ENCODE assay signal across 8 cellular contexts in genomic region chr4:142845293-142846070, GRCh38. TPM values are rescaled to one million over a fixed set of nuclear protein-coding genes. Genes with fewer than 3 reads are reported as not detected.
DNase-seq lines count a peak whose midpoint lies in the region; ATAC-seq and TF ChIP-seq lines count a peak whose summit lies in the region.

No MANE protein-coding gene starts in this region.

- ATAC-seq in sciatic nerve (peak; percentile 53), GM21717 (IDR thresholded peaks at IDR 0.05; ENCODE audit: unreplicated experiment) (no peak)

- H3K27ac ChIP-seq in ACC112 (ENCODE audit: low read depth, low read length) (no peak overlapping the region), right atrium auricular region (peak overlapping the region; percentile 84)

- no peaks in the 10 kb centered on the region for H3K9me3 Mint-ChIP-seq in HFFc6
- H3K9me3 Mint-ChIP-seq in activated naive CD4-positive, alpha-beta T cell treated with anti-CD3 and anti-CD28 coated beads, Interleukin-2, amount 10 ng/mL, durations not matched to agents 7 days and 5 days, result no peaks in the 10 kb centered on the region

- H3K4me1 ChIP-seq in ACC112 (ENCODE audit: control insufficient read depth, insufficient read depth, low read length, unreplicated experiment), result no peaks in the 10 kb centered on the region
- H3K4me1 ChIP-seq in right atrium auricular region, result peaks cover 0 to 23% of the 10 kb centered on the region in 2 donors

- H3K79me2 ChIP-seq in ACC112 (ENCODE audit: control insufficient read depth, insufficient read depth, low read length, unreplicated experiment), result no peaks in the 10 kb centered on the region

- H3K36me3 ChIP-seq in ACC112 (ENCODE audit: insufficient read depth, low read length) (no peaks in the 10 kb centered on the region), right atrium auricular region (no peaks in the 10 kb centered on the region)

- no peak for TF ChIP-seq CTCF in HFFc6 (IDR thresholded peaks at IDR 0.05)
- no peak for TF ChIP-seq CTCF in right atrium auricular region (IDR thresholded peaks at IDR 0.05)

- peak overlapping the region; percentile 92 for H3K4me3 ChIP-seq in ACC112 (ENCODE audit: low read depth, low read length)
- peak overlapping the region; percentile 52 to 63 for H3K4me3 ChIP-seq in right atrium auricular region

- DNase-seq in HFFc6 (no peak), right atrium auricular region (ENCODE audit: low spot score) (no peak), sciatic nerve (ENCODE audit: low spot score) (peak; percentile 59), RPMI8226 (no peak), GDM1 (lab: John Stamatoyannopoulos, UW) (no peak)
- peak; percentile 30 for DNase-seq in activated naive CD4-positive, alpha-beta T cell treated with anti-CD3 and anti-CD28 coated beads, Interleukin-2, amount 10 ng/mL, durations not matched to agents 7 days and 5 days

- intact Hi-C loops in sciatic nerve (cut with DNase I), result no loop called here

- H3K27ac Mint-ChIP-seq in HFFc6, result peak overlapping the region; percentile 81
- H3K27ac Mint-ChIP-seq in activated naive CD4-positive, alpha-beta T cell treated with anti-CD3 and anti-CD28 coated beads, Interleukin-2, amount 10 ng/mL, durations not matched to agents 7 days and 5 days, result peak overlapping the region; percentile 59

- peaks cover 10% of the 10 kb centered on the region for H3K27me3 ChIP-seq in ACC112 (ENCODE audit: insufficient read depth, low read length)
- no peaks in the 10 kb centered on the region for H3K27me3 ChIP-seq in right atrium auricular region

- H2AFZ ChIP-seq in ACC112 (ENCODE audit: low read length, unreplicated experiment), result peak overlapping the region; percentile 74

- H3K4me1 Mint-ChIP-seq in HFFc6 (ENCODE audit: low read depth), result peaks cover 41% of the 10 kb centered on the region
- H3K4me1 Mint-ChIP-seq in activated naive CD4-positive, alpha-beta T cell treated with anti-CD3 and anti-CD28 coated beads, Interleukin-2, amount 10 ng/mL, durations not matched to agents 7 days and 5 days, result peaks cover 30% of the 10 kb centered on the region

- H3K9me3 ChIP-seq in right atrium auricular region, result no peaks in the 10 kb centered on the region

- H3K4me3 Mint-ChIP-seq in HFFc6, result peak overlapping the region; percentile 97
- peak overlapping the region; percentile 89 for H3K4me3 Mint-ChIP-seq in activated naive CD4-positive, alpha-beta T cell treated with anti-CD3 and anti-CD28 coated beads, Interleukin-2, amount 10 ng/mL, durations not matched to agents 7 days and 5 days

- H3K27me3 Mint-ChIP-seq in HFFc6 (ENCODE audit: insufficient read depth), result no peaks in the 10 kb centered on the region; the same call in 1 of the 2 replicates
- peaks cover 18% of the 10 kb centered on the region for H3K27me3 Mint-ChIP-seq in activated naive CD4-positive, alpha-beta T cell treated with anti-CD3 and anti-CD28 coated beads, Interleukin-2, amount 10 ng/mL, durations not matched to agents 7 days and 5 days

- CTCF ChIA-PET in activated naive CD4-positive, alpha-beta T cell treated with anti-CD3 and anti-CD28 coated beads, Interleukin-2, amount 10 ng/mL, durations not matched to agents 7 days and 5 days (lab: Charles Lee), result interaction anchor here (1.9 kb wide), 1 partner anchor 491 kb away, joined by 5 read pairs; no protein-coding TSS in a partner anchor

- H3K36me3 Mint-ChIP-seq in HFFc6 (ENCODE audit: low read depth), result no peaks in the 10 kb centered on the region
- H3K36me3 Mint-ChIP-seq in activated naive CD4-positive, alpha-beta T cell treated with anti-CD3 and anti-CD28 coated beads, Interleukin-2, amount 10 ng/mL, durations not matched to agents 7 days and 5 days, result no peaks in the 10 kb centered on the region

RNA-seq across cellular contexts. Expression of gene INPP4B, which starts 0.6 kb away (rescaled TPM):
- 10 to 100 TPM; 36.1 to 48.9 (median 40.1) TPM for total RNA-seq in HFFc6 (2021; fragmentation: NEBNext Ultra II Directional; extraction: Animal tissue kit (Norgen Biotek cat#: 25700))
- 10 to 100 TPM; 14.8 to 15.3 TPM for total RNA-seq in right atrium auricular region
- total RNA-seq in sciatic nerve, result 21.5 TPM

Comparison
In these comparisons a context has a peak if more than half of its experiments do, and no peak if none do; other contexts are left out.
1. DNase-seq: peak in activated naive CD4-positive, alpha-beta T cell treated with anti-CD3 and anti-CD28 coated beads, Interleukin-2, amount 10 ng/mL, durations not matched to agents 7 days and 5 days (single experiment) and sciatic nerve (single experiment); none in HFFc6 (single experiment), right atrium auricular region (single experiment), RPMI8226 (single experiment) and GDM1 (single experiment).